ENCODE assay signal across 13 cellular contexts in genomic region chr16:75860654-75861053, GRCh38.
DNase-seq lines count a peak whose midpoint lies in the region; TF ChIP-seq lines count a peak whose summit lies in the region.
"Had no signal": no experiment of that assay in that cellular context is flagged by ENCODE, and none has a peak within 500 bp of the region (broad histone marks: within the 10 kb centered on the region; RNA-seq: fewer than 3 reads in every experiment).

No MANE protein-coding gene starts in this region.

- CTCF ChIA-PET in A673 (lab: Charles Lee) = no interaction called here

- H3K27me3 ChIP-seq in A673 (replicated peaks; ENCODE audit: insufficient read depth, low read depth, low read length, poor library complexity) = peaks cover 30% of the 10 kb centered on the region
- H3K27me3 ChIP-seq: body of pancreas, right atrium auricular region had no signal

- DNase-seq in NCI-H82 (lab: John Stamatoyannopoulos, UW) = peak; percentile 21
- no peak for DNase-seq in NCI-H82 treated with DMSO at 0.1 percent for 48 hours (lab: John Stamatoyannopoulos, UW; ENCODE audit: unreplicated experiment)
- peak in 52 of 56 donors; percentile 13 to 84 (median 54) for DNase-seq in amygdala (lab: John Stamatoyannopoulos, UW)
- DNase-seq in left kidney (ENCODE audit: low read depth, low spot score) = peak; percentile 94
- peak; percentile 90 for DNase-seq in superior temporal gyrus (ENCODE audit: extremely low spot score)
- DNase-seq in NCI-H2081 treated with DMSO at 0.1 percent for 48 hours (lab: John Stamatoyannopoulos, UW) = no peak
- DNase-seq in activated CD4-positive, alpha-beta T cell treated with anti-CD3 and anti-CD28 coated beads, Interleukin-2, amount 50 U/mL, for 48 hours = no peak
- DNase-seq in A673 (ENCODE audit: low spot score) = no peak
- DNase-seq: GF-D8, GOT3, PC-9 had no signal

- no peaks in the 10 kb centered on the region for H3K36me3 ChIP-seq in A673 (ENCODE audit: insufficient read depth, low read length, poor library complexity, severe bottlenecking)
- H3K36me3 ChIP-seq: right atrium auricular region had no signal

- no peak for TF ChIP-seq CTCF in A673 (conservative IDR thresholded peaks at IDR 0.05; ENCODE audit: low read depth, low read length)

- H3K9me3 ChIP-seq in A673 (ENCODE audit: low read depth, low read length, poor library complexity, severe bottlenecking) = no peaks in the 10 kb centered on the region
- H3K9me3 ChIP-seq: body of pancreas, right atrium auricular region had no signal

- no peak overlapping the region for H3K4me3 ChIP-seq in A673 (ENCODE audit: low read depth, low read length, poor library complexity, severe bottlenecking)
- H3K4me3 ChIP-seq: body of pancreas, PC-9, right atrium auricular region had no signal

- H3K4me1 ChIP-seq in A673 (ENCODE audit: insufficient read depth, low read length, poor library complexity, severe bottlenecking) = no peaks in the 10 kb centered on the region
- H3K4me1 ChIP-seq: body of pancreas, right atrium auricular region had no signal

- no peak overlapping the region for H3K27ac ChIP-seq in A673 (ENCODE audit: low read depth, low read length, poor library complexity, severe bottlenecking)
- H3K27ac ChIP-seq: body of pancreas, PC-9, right atrium auricular region had no signal

- BruUV-seq in A673 (replicated peaks; lab: Mats Ljungman, UMichigan) = no TSS peak

- POLR2A ChIA-PET in A673 (lab: Charles Lee; ENCODE audit: low non-redundant PET) = no interaction called here

- intact Hi-C loops in A673 (cut with micrococcal nuclease; ENCODE audit: unreplicated experiment) = no loop called here

Comparison
In these comparisons a context has a peak if more than half of its experiments do, and no peak if none do; other contexts are left out.
1. DNase-seq: peak in NCI-H82 (single experiment), amygdala (52 of 56), left kidney (single experiment) and superior temporal gyrus (single experiment); none in NCI-H82 treated with DMSO at 0.1 percent for 48 hours (single experiment), NCI-H2081 treated with DMSO at 0.1 percent for 48 hours (single experiment), activated CD4-positive, alpha-beta T cell treated with anti-CD3 and anti-CD28 coated beads, Interleukin-2, amount 50 U/mL, for 48 hours (0 of 2) and A673 (single experiment).